ENCODE assay signal across 10 cellular contexts in the genomic region with DNA sequence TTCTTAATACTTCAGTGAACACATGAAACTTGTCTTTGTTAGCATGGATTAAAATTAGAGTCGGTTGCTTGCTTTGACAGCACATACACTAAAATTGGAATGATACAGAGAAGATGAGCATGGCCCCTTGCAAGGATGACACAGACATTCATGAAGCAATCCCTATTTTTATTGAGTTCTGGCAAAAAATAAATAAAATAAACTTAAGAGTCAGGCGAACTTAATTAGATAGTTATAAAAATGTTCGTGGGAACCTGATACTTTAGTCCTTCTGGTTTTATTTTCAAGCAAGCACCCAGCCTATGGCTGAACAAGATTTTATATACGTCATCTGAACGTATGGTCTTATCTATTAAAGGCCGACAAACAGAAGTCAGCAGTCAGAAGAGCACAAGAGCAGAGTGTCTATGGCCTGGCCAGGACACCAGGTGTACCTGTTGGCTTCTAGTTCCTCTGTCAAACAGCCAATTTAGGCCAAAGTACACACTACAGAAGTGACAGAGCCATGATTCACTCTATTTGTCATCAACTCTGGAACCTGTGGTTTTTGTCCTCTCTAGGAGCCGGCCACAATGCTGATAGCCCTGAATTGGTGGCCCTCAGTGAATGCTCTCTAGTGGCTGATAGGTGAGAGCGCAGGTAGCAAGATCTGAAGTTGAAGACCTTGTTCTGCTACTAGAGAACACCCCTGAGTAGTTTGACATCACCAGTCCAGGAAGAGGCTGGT.
DNase-seq lines count a peak whose midpoint lies in the region; ATAC-seq and TF ChIP-seq lines count a peak whose summit lies in the region.
"Had no signal": no experiment of that assay in that cellular context is flagged by ENCODE, and none has a peak within 500 bp of the region (broad histone marks: within the 10 kb centered on the region; RNA-seq: fewer than 3 reads in every experiment).

No MANE protein-coding gene starts in this region.

- TF ChIP-seq CTCF in GM06990 (IDR thresholded peaks at IDR 0.05; ENCODE audit: insufficient read depth, low read length, poor library complexity, severe bottlenecking) (peak; percentile 14), mammary epithelial cell (conservative IDR thresholded peaks at IDR 0.05 in 1 of 2, IDR thresholded peaks at IDR 0.05 in 1 of 2; ENCODE audit: extremely low read depth in 1 of 2, insufficient read depth in 1 of 2, low read depth in 1 of 2, low read length in 2 of 2) (peak; percentile 26 to 44), nephron progenitor cell (IDR thresholded peaks at IDR 0.05) (no peak)

- H3K4me3 ChIP-seq in GM06990 (replicated peaks; ENCODE audit: low read depth, low read length) = no peak overlapping the region
- H3K4me3 ChIP-seq in mammary epithelial cell (replicated peaks in 1 of 3; ENCODE audit: insufficient read depth in 1 of 3, low read depth in 2 of 3, low read length in 3 of 3) = no peak overlapping the region
- H3K4me3 ChIP-seq: spleen had no signal

- H4K20me1 ChIP-seq in mammary epithelial cell (ENCODE audit: insufficient read depth, low read length) = no peaks in the 10 kb centered on the region

- DNase-seq in GM06990 (ENCODE audit: extremely low read depth, insufficient read length) (no peak), NCI-H2029 treated with DMSO at 0.1 percent for 48 hours (lab: John Stamatoyannopoulos, UW) (peak; percentile 67), mammary epithelial cell (peak; percentile 85), nephron progenitor cell (no peak), DMS 273 (lab: John Stamatoyannopoulos, UW; ENCODE audit: unreplicated experiment) (no peak)
- no peak for DNase-seq in activated naive CD4-positive, alpha-beta T cell (lab: John Stamatoyannopoulos, UW)
- DNase-seq in activated naive CD4-positive, alpha-beta T cell treated with anti-CD3 and anti-CD28 coated beads, Interleukin-2, amount 10 ng/mL, durations not matched to agents 7 days and 5 days = no peak
- DNase-seq: spleen had no signal

- peaks cover 41% of the 10 kb centered on the region for H3K36me3 Mint-ChIP-seq in nephron progenitor cell (ENCODE audit: low read depth)
- H3K36me3 Mint-ChIP-seq in activated naive CD4-positive, alpha-beta T cell treated with anti-CD3 and anti-CD28 coated beads, Interleukin-2, amount 10 ng/mL, durations not matched to agents 7 days and 5 days = peaks cover 45% of the 10 kb centered on the region

- dilution Hi-C loops in mammary epithelial cell (cut with HindIII; ENCODE audit: low sequenced_read_pairs) = no loop called here

- H3K27ac ChIP-seq in mammary epithelial cell (ENCODE audit: insufficient read depth, low read depth, low read length) = no peak overlapping the region
- H3K27ac ChIP-seq: spleen had no signal

- peak overlapping the region; percentile 91 for H3K27ac Mint-ChIP-seq in nephron progenitor cell
- H3K27ac Mint-ChIP-seq in activated naive CD4-positive, alpha-beta T cell treated with anti-CD3 and anti-CD28 coated beads, Interleukin-2, amount 10 ng/mL, durations not matched to agents 7 days and 5 days = no peak overlapping the region
- H3K27ac Mint-ChIP-seq: activated naive CD8-positive, alpha-beta T cell had no signal

- CTCF ChIA-PET in mammary epithelial cell (lab: Charles Lee; ENCODE audit: low non-redundant PET) = no interaction called here
- CTCF ChIA-PET in activated naive CD4-positive, alpha-beta T cell treated with anti-CD3 and anti-CD28 coated beads, Interleukin-2, amount 10 ng/mL, durations not matched to agents 7 days and 5 days (lab: Charles Lee) = interaction anchor here (1.4 to 1.6 kb wide), 3 partner anchors 14 to 271 kb away, joined by 3 to 4 read pairs (median 3); no protein-coding TSS in a partner anchor

- H3K27me3 Mint-ChIP-seq in nephron progenitor cell (ENCODE audit: low read depth, poor library complexity) = no peaks in the 10 kb centered on the region
- no peaks in the 10 kb centered on the region for H3K27me3 Mint-ChIP-seq in activated naive CD4-positive, alpha-beta T cell treated with anti-CD3 and anti-CD28 coated beads, Interleukin-2, amount 10 ng/mL, durations not matched to agents 7 days and 5 days
- H3K27me3 Mint-ChIP-seq: activated naive CD8-positive, alpha-beta T cell had no signal

- H3K9ac ChIP-seq in mammary epithelial cell (ENCODE audit: insufficient read depth, low read length) = no peak overlapping the region

- no peaks in the 10 kb centered on the region for H3K27me3 ChIP-seq in GM06990 (replicated peaks; ENCODE audit: control insufficient read depth, insufficient read depth, low read length)
- no peaks in the 10 kb centered on the region for H3K27me3 ChIP-seq in mammary epithelial cell (ENCODE audit: insufficient read depth, low read length)
- H3K27me3 ChIP-seq: spleen had no signal

- H2AFZ ChIP-seq in mammary epithelial cell (ENCODE audit: low read depth, low read length) = no peak overlapping the region

- intact Hi-C loops in mammary epithelial cell (cut with micrococcal nuclease) = loop anchor here (1.0 to 5.0 kb wide), 3 partner anchors 43 to 255 kb away; no protein-coding TSS in a partner anchor

- H3K36me3 ChIP-seq in GM06990 (ENCODE audit: control insufficient read depth, insufficient read depth, low read length) (peaks cover 5% of the 10 kb centered on the region), mammary epithelial cell (ENCODE audit: insufficient read depth, low read length) (peaks cover 41% of the 10 kb centered on the region)

- in situ Hi-C loops in mammary epithelial cell (cut with MboI; ENCODE audit: low sequenced_read_pairs in 2 of 2) = loop anchor here in 1 of 2 donors (10.0 kb wide), 1 partner anchor 122 kb away; no protein-coding TSS in a partner anchor

- BruUV-seq in mammary epithelial cell (replicated peaks; lab: Mats Ljungman, UMichigan) = no TSS peak

- no peak overlapping the region for H3K4me2 ChIP-seq in mammary epithelial cell (ENCODE audit: insufficient read depth, low read depth, low read length)

- H3K79me2 ChIP-seq in mammary epithelial cell (ENCODE audit: insufficient read depth, low read length) = peaks cover 28% of the 10 kb centered on the region

- 76% methylated on average over 8 of the region's 8 CpGs for WGBS in mammary epithelial cell (ENCODE audit: low coverage, missing lambda C conversion rate)

- peaks cover 10% of the 10 kb centered on the region for H3K4me1 ChIP-seq in mammary epithelial cell (ENCODE audit: insufficient read depth, low read length)

- no peaks in the 10 kb centered on the region for H3K4me1 Mint-ChIP-seq in nephron progenitor cell
- no peaks in the 10 kb centered on the region for H3K4me1 Mint-ChIP-seq in activated naive CD4-positive, alpha-beta T cell treated with anti-CD3 and anti-CD28 coated beads, Interleukin-2, amount 10 ng/mL, durations not matched to agents 7 days and 5 days

- H3K9me3 ChIP-seq in mammary epithelial cell (replicated peaks; ENCODE audit: insufficient read depth, low read length) = no peaks in the 10 kb centered on the region
- H3K9me3 ChIP-seq: spleen had no signal

- no peak for ATAC-seq in HG02642 (IDR thresholded peaks at IDR 0.05; ENCODE audit: poor library complexity, unreplicated experiment)

- H3K4me3 Mint-ChIP-seq in nephron progenitor cell = no peak overlapping the region
- H3K4me3 Mint-ChIP-seq in activated naive CD4-positive, alpha-beta T cell treated with anti-CD3 and anti-CD28 coated beads, Interleukin-2, amount 10 ng/mL, durations not matched to agents 7 days and 5 days = no peak overlapping the region
- H3K4me3 Mint-ChIP-seq: activated naive CD8-positive, alpha-beta T cell had no signal

- H3K9me3 Mint-ChIP-seq in nephron progenitor cell = no peaks in the 10 kb centered on the region
- H3K9me3 Mint-ChIP-seq in activated naive CD4-positive, alpha-beta T cell treated with anti-CD3 and anti-CD28 coated beads, Interleukin-2, amount 10 ng/mL, durations not matched to agents 7 days and 5 days = no peaks in the 10 kb centered on the region

Comparison
In these comparisons a context has a peak if more than half of its experiments do, and no peak if none do; other contexts are left out.
1. DNase-seq: peak in NCI-H2029 treated with DMSO at 0.1 percent for 48 hours (single experiment) and mammary epithelial cell (single experiment); none in GM06990 (single experiment), nephron progenitor cell (single experiment), DMS 273 (single experiment), activated naive CD4-positive, alpha-beta T cell (0 of 4) and activated naive CD4-positive, alpha-beta T cell treated with anti-CD3 and anti-CD28 coated beads, Interleukin-2, amount 10 ng/mL, durations not matched to agents 7 days and 5 days (single experiment).